8 cellular contexts compared by ENCODE assay signal in the genomic region with DNA sequence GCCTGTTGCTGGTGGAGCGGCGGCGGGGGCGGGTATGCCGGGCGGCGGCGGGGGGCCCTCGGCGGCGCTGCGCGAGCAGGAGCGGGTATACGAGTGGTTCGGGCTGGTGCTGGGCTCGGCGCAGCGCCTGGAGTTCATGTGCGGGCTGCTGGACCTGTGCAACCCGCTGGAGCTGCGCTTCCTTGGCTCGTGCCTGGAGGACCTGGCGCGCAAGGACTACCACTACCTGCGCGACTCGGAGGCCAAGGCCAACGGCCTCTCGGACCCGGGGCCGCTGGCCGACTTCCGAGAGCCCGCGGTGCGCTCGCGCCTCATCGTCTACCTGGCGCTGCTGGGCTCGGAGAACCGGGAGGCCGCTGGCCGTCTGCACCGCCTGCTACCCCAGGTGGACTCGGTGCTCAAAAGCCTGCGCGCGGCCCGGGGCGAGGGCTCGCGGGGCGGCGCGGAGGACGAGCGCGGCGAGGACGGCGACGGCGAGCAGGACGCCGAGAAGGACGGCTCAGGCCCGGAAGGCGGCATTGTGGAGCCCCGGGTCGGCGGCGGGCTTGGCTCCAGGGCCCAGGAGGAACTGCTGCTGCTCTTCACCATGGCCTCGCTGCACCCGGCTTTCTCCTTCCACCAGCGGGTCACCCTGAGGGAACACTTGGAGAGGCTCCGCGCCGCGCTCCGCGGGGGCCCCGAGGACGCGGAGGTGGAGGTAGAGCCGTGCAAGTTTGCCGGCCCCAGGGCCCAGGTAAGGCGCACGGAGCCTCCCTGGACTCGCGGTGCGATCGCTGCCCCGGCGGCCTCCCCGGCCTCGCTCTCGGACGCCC. TPM values are rescaled to one million over a fixed set of nuclear protein-coding genes. Genes with fewer than 3 reads are reported as not detected.
DNase-seq lines count a peak whose midpoint lies in the region; ATAC-seq lines count a peak whose summit lies in the region.

No MANE protein-coding gene starts in this region.

- peak overlapping the region; percentile 93 for H3K4me3 Mint-ChIP-seq in activated CD8-positive, alpha-beta memory T cell treated with anti-CD3 and anti-CD28 coated beads, Interleukin-2, amount 10 ng/mL, durations not matched to agents 7 days and 5 days
- H3K4me3 Mint-ChIP-seq in effector memory CD8-positive, alpha-beta T cell: peak overlapping the region; percentile 93 to 98

- H3K4me3 ChIP-seq in ACC112 (ENCODE audit: low read depth, low read length): peak overlapping the region; percentile 95
- H3K4me3 ChIP-seq in mesodermal cell (ENCODE audit: extremely low read depth, insufficient read depth, low read length, poor library complexity, severe bottlenecking): peak overlapping the region; percentile 70

- peaks cover 34% of the 10 kb centered on the region for H3K4me1 Mint-ChIP-seq in activated CD8-positive, alpha-beta memory T cell treated with anti-CD3 and anti-CD28 coated beads, Interleukin-2, amount 10 ng/mL, durations not matched to agents 7 days and 5 days
- peaks cover 16 to 30% of the 10 kb centered on the region in 2 donors for H3K4me1 Mint-ChIP-seq in effector memory CD8-positive, alpha-beta T cell (ENCODE audit: low read depth in 2 of 2)

- ATAC-seq in GM21360 (IDR thresholded peaks at IDR 0.05; ENCODE audit: unreplicated experiment): peak; percentile 1
- peak; percentile 10 for ATAC-seq in activated CD8-positive, alpha-beta memory T cell treated with anti-CD3 and anti-CD28 coated beads, Interleukin-2, amount 10 ng/mL, durations not matched to agents 7 days and 5 days
- peak; percentile 10 for ATAC-seq in effector memory CD8-positive, alpha-beta T cell (replicated peaks)

- H3K27ac Mint-ChIP-seq in activated CD8-positive, alpha-beta memory T cell treated with anti-CD3 and anti-CD28 coated beads, Interleukin-2, amount 10 ng/mL, durations not matched to agents 7 days and 5 days: peak overlapping the region; percentile 95
- H3K27ac Mint-ChIP-seq in effector memory CD8-positive, alpha-beta T cell: peak overlapping the region; percentile 92 to 94

- peaks cover 29% of the 10 kb centered on the region for H3K4me1 ChIP-seq in ACC112 (ENCODE audit: control insufficient read depth, insufficient read depth, low read length, unreplicated experiment)
- peaks cover 10% of the 10 kb centered on the region for H3K4me1 ChIP-seq in mesodermal cell (ENCODE audit: control insufficient read depth, insufficient read depth, low read length, poor library complexity, severe bottlenecking)

- H3K27ac ChIP-seq in ACC112 (ENCODE audit: low read depth, low read length): peak overlapping the region; percentile 84
- no peak overlapping the region for H3K27ac ChIP-seq in mesodermal cell (ENCODE audit: low read depth, low read length, severe bottlenecking)

- CTCF ChIA-PET in activated CD8-positive, alpha-beta memory T cell treated with anti-CD3 and anti-CD28 coated beads, Interleukin-2, amount 10 ng/mL, durations not matched to agents 7 days and 5 days (lab: Charles Lee): interaction anchor here (1.3 to 5.3 kb wide), 4 partner anchors 17 to 198 kb away, joined by 3 to 27 read pairs (median 6); no protein-coding TSS in a partner anchor

- DNase-seq in NCI-H510A treated with DMSO at 0.1 percent for 48 hours (lab: John Stamatoyannopoulos, UW) (peak; percentile 55), GF-D8 (lab: John Stamatoyannopoulos, UW) (no peak)
- peak; percentile 68 for DNase-seq in activated CD8-positive, alpha-beta memory T cell treated with anti-CD3 and anti-CD28 coated beads, Interleukin-2, amount 10 ng/mL, durations not matched to agents 7 days and 5 days
- DNase-seq in effector memory CD8-positive, alpha-beta T cell: peak; percentile 32 to 45 (median 33)
- DNase-seq in stimulated activated CD8-positive, alpha-beta memory T cell treated with anti-CD3 and anti-CD28 coated beads, Interleukin-4, amount 100 ng/mL, for 4 hours (ENCODE audit: low read depth in 2 of 2, low spot score in 1 of 2): peak; percentile 4 to 8

- no peaks in the 10 kb centered on the region for H3K27me3 ChIP-seq in ACC112 (ENCODE audit: insufficient read depth, low read length)

- no peaks in the 10 kb centered on the region for H3K36me3 ChIP-seq in ACC112 (ENCODE audit: insufficient read depth, low read length)
- H3K36me3 ChIP-seq in mesodermal cell (ENCODE audit: control insufficient read depth, insufficient read depth, low read length): no peaks in the 10 kb centered on the region

- H3K9me3 ChIP-seq in mesodermal cell (ENCODE audit: control insufficient read depth, low read length): no peaks in the 10 kb centered on the region

- peaks cover 68% of the 10 kb centered on the region for H3K79me2 ChIP-seq in ACC112 (ENCODE audit: control insufficient read depth, insufficient read depth, low read length, unreplicated experiment)

- peak overlapping the region; percentile 22 for H2AFZ ChIP-seq in ACC112 (ENCODE audit: low read length, unreplicated experiment)

- no peaks in the 10 kb centered on the region for H3K27me3 Mint-ChIP-seq in activated CD8-positive, alpha-beta memory T cell treated with anti-CD3 and anti-CD28 coated beads, Interleukin-2, amount 10 ng/mL, durations not matched to agents 7 days and 5 days
- H3K27me3 Mint-ChIP-seq in effector memory CD8-positive, alpha-beta T cell: no peaks in the 10 kb centered on the region

- no peaks in the 10 kb centered on the region for H3K9me3 Mint-ChIP-seq in activated CD8-positive, alpha-beta memory T cell treated with anti-CD3 and anti-CD28 coated beads, Interleukin-2, amount 10 ng/mL, durations not matched to agents 7 days and 5 days (ENCODE audit: low read depth)
- no peaks in the 10 kb centered on the region for H3K9me3 Mint-ChIP-seq in effector memory CD8-positive, alpha-beta T cell

- peaks cover 42% of the 10 kb centered on the region for H3K36me3 Mint-ChIP-seq in activated CD8-positive, alpha-beta memory T cell treated with anti-CD3 and anti-CD28 coated beads, Interleukin-2, amount 10 ng/mL, durations not matched to agents 7 days and 5 days
- peaks cover 29% of the 10 kb centered on the region for H3K36me3 Mint-ChIP-seq in effector memory CD8-positive, alpha-beta T cell (ENCODE audit: insufficient read depth)

- 1% methylated on average over 86 to 91 of the region's 100 CpGs for WGBS in mesodermal cell (ENCODE audit: insufficient coverage in 2 of 2), 2 experiments

RNA-seq across cellular contexts. Expression of a gene that starts 1.0 kb away (rescaled TPM):
- 10 to 100 TPM; 45.7 to 71.8 TPM for total RNA-seq in activated CD8-positive, alpha-beta memory T cell treated with anti-CD3 and anti-CD28 coated beads, Interleukin-2, amount 10 ng/mL, durations not matched to agents 7 days and 5 days
- polyA plus RNA-seq in mesodermal cell (2013, experiment 1 of 2): 9.9 TPM
- polyA plus RNA-seq in mesodermal cell (2013, experiment 2 of 2): 8.1 TPM
